In the genomic region with DNA sequence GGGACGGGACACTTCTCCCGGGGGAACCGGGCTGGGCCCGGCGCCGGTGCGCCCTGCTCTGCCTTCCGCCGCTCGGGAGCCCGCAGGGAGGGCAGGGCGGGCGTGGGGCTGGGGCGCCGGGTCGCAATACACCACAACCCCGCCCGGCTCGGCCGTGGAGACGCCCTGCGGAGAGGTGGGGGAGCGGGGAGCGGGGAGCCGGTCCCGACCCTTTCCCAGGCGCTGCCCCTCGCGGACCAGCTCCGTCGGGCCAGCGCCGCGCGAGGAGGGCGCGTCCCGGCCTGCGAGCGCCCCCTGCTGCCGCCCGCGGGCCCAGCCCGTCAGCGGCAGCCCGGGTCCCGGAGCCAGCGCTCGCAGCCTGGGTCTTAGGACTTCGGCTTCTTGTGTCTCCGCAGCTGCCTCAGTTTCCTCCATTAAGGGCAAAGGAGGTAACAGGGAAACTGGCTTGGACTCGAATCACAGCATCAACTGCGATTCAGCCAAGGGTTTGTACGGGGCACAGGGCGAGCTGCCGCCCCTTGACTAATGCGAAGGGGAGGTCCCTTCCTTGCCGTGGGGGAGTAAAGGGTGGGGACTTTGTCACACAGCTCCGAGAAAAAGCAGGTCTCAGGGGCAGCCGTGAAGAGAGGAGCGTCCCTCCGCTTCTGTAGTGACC, we compare ENCODE assay signal across 8 cellular contexts. TPM values are rescaled to one million over a fixed set of nuclear protein-coding genes. Genes with fewer than 3 reads are reported as not detected.
A peak's percentile ranks its signal among the peaks of the same experiment; 100 is the strongest.
DNase-seq lines count a peak whose midpoint lies in the region; ATAC-seq, FAIRE-seq and TF ChIP-seq lines count a peak whose summit lies in the region.

No MANE protein-coding gene starts in this region.

- no peaks in the 10 kb centered on the region for H3K9me3 ChIP-seq in Karpas-422 (ENCODE audit: low read length)
- H3K9me3 ChIP-seq in lung (ENCODE audit: control insufficient read depth in 2 of 2, insufficient read depth in 1 of 2, low read length in 1 of 2), result peaks cover 0 to 2% of the 10 kb centered on the region in 2 donors

- ATAC-seq in GM21529 (IDR thresholded peaks at IDR 0.05; ENCODE audit: unreplicated experiment) (peak; percentile 70), lung (ENCODE audit: insufficient read depth, low FRiP score) (peak; percentile 92)

- 2 to 4% methylated on average over 20 to 62 of the region's 62 CpGs for WGBS in lung, 2 donors

- H2AFZ ChIP-seq in Karpas-422 (ENCODE audit: low read length), result no peak overlapping the region

- H3K36me3 ChIP-seq in Karpas-422 (ENCODE audit: insufficient read depth, low read length) (no peaks in the 10 kb centered on the region), lung (ENCODE audit: control insufficient read depth in 2 of 2, insufficient read depth in 2 of 2, low read length in 2 of 2) (no peaks in the 10 kb centered on the region)

- H3K4me1 ChIP-seq in Karpas-422 (ENCODE audit: low read length) (peaks cover 11% of the 10 kb centered on the region), lung (ENCODE audit: control insufficient read depth in 2 of 2, insufficient read depth in 2 of 2, low read length in 2 of 2) (peaks cover 0 to 7% of the 10 kb centered on the region in 2 donors)

- H3K4me2 ChIP-seq in Karpas-422 (ENCODE audit: low read depth, low read length, poor library complexity, severe bottlenecking), result peak overlapping the region; percentile 59

- no peaks in the 10 kb centered on the region for H3K27me3 ChIP-seq in Karpas-422 (ENCODE audit: low read length)
- H3K27me3 ChIP-seq in lung (ENCODE audit: control insufficient read depth, insufficient read depth), result no peaks in the 10 kb centered on the region

- H3K4me3 ChIP-seq in Karpas-422 (ENCODE audit: low read length) (peak overlapping the region; percentile 57; the same call in 1 of the 2 replicates), coronary artery (peak overlapping the region; percentile 79), lung (peak overlapping the region; percentile 26)

- no peaks in the 10 kb centered on the region for H3K9me2 ChIP-seq in Karpas-422 (replicated peaks; ENCODE audit: insufficient read depth, low read length)

- FAIRE-seq in RCC 7860 (lab: Jason Lieb, UNC), result no peak

- H3K9ac ChIP-seq in Karpas-422 (ENCODE audit: low read length), result peak overlapping the region; percentile 30; the same call in 1 of the 2 replicates

- H3K79me2 ChIP-seq in Karpas-422 (ENCODE audit: low read length), result no peaks in the 10 kb centered on the region

- TF ChIP-seq CTCF in coronary artery (IDR thresholded peaks at IDR 0.05) (peak; percentile 93), lung (IDR thresholded peaks at IDR 0.05; ENCODE audit: control extremely low read depth, extremely low read depth) (peak; percentile 45)

- DNase-seq in GM04504 (ENCODE audit: low read depth), result peak; percentile 7
- DNase-seq in Karpas-422, result peak; percentile 81
- peak; percentile 80 for DNase-seq in activated CD4-positive, CD25-positive, alpha-beta regulatory T cell treated with anti-CD3 and anti-CD28 coated beads, Interleukin-2, amount 50 U/mL, for 72 hours
- DNase-seq in coronary artery (ENCODE audit: low spot score), result no peak
- no peak for DNase-seq in lung (ENCODE audit: low spot score)
- DNase-seq in stimulated activated CD8-positive, alpha-beta memory T cell treated with anti-CD3 and anti-CD28 coated beads, Interleukin-15, amount 100 ng/mL, for 48 hours (ENCODE audit: low read depth in 2 of 2), result peak; percentile 40 to 45
- DNase-seq in RCC 7860 (ENCODE audit: low spot score), result no peak

- H3K27ac ChIP-seq in Karpas-422 (ENCODE audit: low read length) (no peak overlapping the region), coronary artery (peak overlapping the region in 1 of 2 donors; percentile 36), lung (ENCODE audit: low read depth in 1 of 2, low read length in 1 of 2) (no peak overlapping the region)

- H4K20me1 ChIP-seq in Karpas-422 (ENCODE audit: insufficient read depth, low read depth, low read length), result 0 out of 2 replicates have a peak, but pooled peaks cover 7% of the 10 kb centered on the region

RNA-seq across cellular contexts. Expression of a gene that starts 0.6 kb away (rescaled TPM):
- not detected in 2 replicates for total RNA-seq in Karpas-422 (2014; rRNA removed; shearing (Covaris generic); ENCODE audit: low replicate concordance)
- total RNA-seq in lung, result under 1 TPM; 0.21 to 0.88 TPM
- under 1 TPM; 0.25 to 0.31 TPM for polyA plus RNA-seq in lung

RNA-seq across cellular contexts. Expression of a gene that starts 21.3 kb away (rescaled TPM):
- total RNA-seq in Karpas-422 (2014; rRNA removed; shearing (Covaris generic); ENCODE audit: low replicate concordance), result not detected in 2 replicates
- not detected for total RNA-seq in lung
- under 1 TPM; 0.14 to 0.34 TPM for polyA plus RNA-seq in lung

RNA-seq across cellular contexts. Expression of a gene that starts 28.2 kb away (rescaled TPM):
- total RNA-seq in Karpas-422 (2014; rRNA removed; shearing (Covaris generic); ENCODE audit: low replicate concordance), result 25.1 and 45.2 TPM in 2 replicates
- 1 to 10 TPM; 4.4 to 7.3 TPM for total RNA-seq in lung
- polyA plus RNA-seq in lung, result 10 to 100 TPM in 1 of 2 donors, 1 to 10 TPM in 1; 3.5 to 33.6 TPM

Comparison
In these comparisons a context has a peak if more than half of its experiments do, and no peak if none do; other contexts are left out.
1. DNase-seq: peak in GM04504 (single experiment), Karpas-422 (single experiment), activated CD4-positive, CD25-positive, alpha-beta regulatory T cell treated with anti-CD3 and anti-CD28 coated beads, Interleukin-2, amount 50 U/mL, for 72 hours (single experiment) and stimulated activated CD8-positive, alpha-beta memory T cell treated with anti-CD3 and anti-CD28 coated beads, Interleukin-15, amount 100 ng/mL, for 48 hours (2 of 2); none in coronary artery (single experiment), lung (single experiment) and RCC 7860 (single experiment).
2. H3K4me3 ChIP-seq: peak in every context shown above with its lines; median percentile 79 in coronary artery; 57 in Karpas-422; 26 in lung.